In the genomic region with DNA sequence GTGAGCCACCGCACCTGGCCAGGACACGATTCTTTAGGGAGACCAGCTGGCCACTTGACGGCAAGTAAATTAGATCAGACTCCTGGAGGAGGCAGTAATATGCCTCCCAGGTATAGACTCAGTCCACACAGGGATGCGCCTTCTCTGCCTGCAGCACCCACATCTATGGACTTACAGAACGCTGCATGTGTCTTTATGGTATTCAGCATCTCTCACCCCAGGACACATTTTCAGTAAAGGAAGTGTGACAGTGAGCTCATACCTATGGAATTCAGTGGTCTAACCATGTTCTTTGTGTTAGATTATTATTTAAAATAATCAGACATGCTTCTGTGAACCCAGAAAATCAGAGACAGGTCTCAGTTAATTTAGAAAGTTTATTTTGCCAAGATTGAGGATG, we compare ENCODE assay signal across 11 cellular contexts. TPM values are rescaled to one million over a fixed set of nuclear protein-coding genes. Genes with fewer than 3 reads are reported as not detected.
A peak's percentile ranks its signal among the peaks of the same experiment; 100 is the strongest.
DNase-seq lines count a peak whose midpoint lies in the region; TF ChIP-seq lines count a peak whose summit lies in the region.
"Had no signal": no experiment of that assay in that cellular context is flagged by ENCODE, and none has a peak within 500 bp of the region (broad histone marks: within the 10 kb centered on the region; RNA-seq: fewer than 3 reads in every experiment).

No MANE protein-coding gene starts in this region.

- no peaks in the 10 kb centered on the region for H3K36me3 ChIP-seq in endodermal cell (ENCODE audit: control insufficient read depth, insufficient read depth, low read length)
- H3K36me3 ChIP-seq in neural progenitor cell = no peaks in the 10 kb centered on the region
- H3K36me3 ChIP-seq in uterus = no peaks in the 10 kb centered on the region
- H3K36me3 ChIP-seq: BE2C had no signal

- no peaks in the 10 kb centered on the region for H4K20me1 ChIP-seq in neural progenitor cell (ENCODE audit: low read depth)

- H3K79me2 ChIP-seq in neural progenitor cell (ENCODE audit: low read depth) = no peaks in the 10 kb centered on the region

- intact Hi-C loops in posterior cingulate gyrus (cut with DNase I) = no loop called here
- intact Hi-C loops in uterus (cut with DNase I; ENCODE audit: low total_unique reads) = no loop called here

- no peak overlapping the region for H3K4me2 ChIP-seq in neural progenitor cell

- CTCF ChIA-PET in HEK293T (lab: Yijun Ruan, JAX) = no interaction called here

- TF ChIP-seq POLR2A in uterus (IDR thresholded peaks at IDR 0.05) = no peak

- H3K4me3 ChIP-seq in endodermal cell (ENCODE audit: low read length) (no peak overlapping the region), neural progenitor cell (no peak overlapping the region), uterus (no peak overlapping the region)

- H2AFZ ChIP-seq in neural progenitor cell (replicated peaks) = no peak overlapping the region

- no peaks in the 10 kb centered on the region for H3K4me1 ChIP-seq in endodermal cell (ENCODE audit: control insufficient read depth, insufficient read depth, low read length)
- H3K4me1 ChIP-seq in neural progenitor cell = no peaks in the 10 kb centered on the region
- no peaks in the 10 kb centered on the region for H3K4me1 ChIP-seq in uterus
- H3K4me1 ChIP-seq: BE2C had no signal

- H3K27me3 Mint-ChIP-seq in endodermal cell (ENCODE audit: insufficient read depth) = no peaks in the 10 kb centered on the region
- no peaks in the 10 kb centered on the region for H3K27me3 Mint-ChIP-seq in neural progenitor cell (ENCODE audit: insufficient read depth, low read depth)

- H3K9me3 ChIP-seq in endodermal cell (ENCODE audit: control insufficient read depth, low read length) (no peaks in the 10 kb centered on the region), neural progenitor cell (ENCODE audit: low read depth) (no peaks in the 10 kb centered on the region), uterus (no peaks in the 10 kb centered on the region)
- H3K9me3 ChIP-seq: BE2C had no signal

- DNase-seq in EL (peak; percentile 76), NCI-H82 (lab: John Stamatoyannopoulos, UW) (peak; percentile 60), endodermal cell (peak; percentile 52), neural progenitor cell (ENCODE audit: low spot score) (no peak), HEK293T (ENCODE audit: extremely low spot score) (no peak), posterior cingulate gyrus (no peak), GDM1 (lab: John Stamatoyannopoulos, UW) (no peak), uterus (no peak)
- DNase-seq: BE2C, midbrain, SIG-M5 had no signal

- H3K4me3 Mint-ChIP-seq in endodermal cell (no peak overlapping the region), neural progenitor cell (peak overlapping the region; percentile 3)

- 74 to 95% methylated on average over 4 to 5 of the region's 5 CpGs for WGBS in endodermal cell (ENCODE audit: insufficient coverage in 1 of 2, insufficient read length in 1 of 2), 2 experiments

- H3K27me3 ChIP-seq in endodermal cell (ENCODE audit: control insufficient read depth, insufficient read depth, low read length, poor library complexity, severe bottlenecking) (no peaks in the 10 kb centered on the region), neural progenitor cell (no peaks in the 10 kb centered on the region), uterus (no peaks in the 10 kb centered on the region)
- H3K27me3 ChIP-seq: BE2C had no signal

- peaks cover 3% of the 10 kb centered on the region for H3K9me3 Mint-ChIP-seq in endodermal cell
- H3K9me3 Mint-ChIP-seq in neural progenitor cell = peaks cover 3% of the 10 kb centered on the region

- H3K27ac Mint-ChIP-seq in endodermal cell = peak overlapping the region; percentile 50
- no peak overlapping the region for H3K27ac Mint-ChIP-seq in neural progenitor cell

- H3K9ac ChIP-seq in endodermal cell (ENCODE audit: extremely low read depth, low read length, poor library complexity, severe bottlenecking) (no peak overlapping the region), neural progenitor cell (no peak overlapping the region)

- no peak overlapping the region for H3K27ac ChIP-seq in endodermal cell (ENCODE audit: low read depth, low read length)
- H3K27ac ChIP-seq in neural progenitor cell = no peak overlapping the region
- H3K27ac ChIP-seq in uterus = no peak overlapping the region

- peaks cover 3% of the 10 kb centered on the region for H3K36me3 Mint-ChIP-seq in endodermal cell (ENCODE audit: low read depth)
- peaks cover 4% of the 10 kb centered on the region for H3K36me3 Mint-ChIP-seq in neural progenitor cell

- TF ChIP-seq CTCF in endodermal cell (conservative IDR thresholded peaks at IDR 0.05) (no peak), neural progenitor cell (IDR thresholded peaks at IDR 0.05) (no peak), uterus (IDR thresholded peaks at IDR 0.05) (no peak)

- H3K4me1 Mint-ChIP-seq in endodermal cell = peaks cover 8% of the 10 kb centered on the region
- peaks cover 16% of the 10 kb centered on the region for H3K4me1 Mint-ChIP-seq in neural progenitor cell

- peaks cover 13% of the 10 kb centered on the region for H3F3A ChIP-seq in neural progenitor cell (ENCODE audit: low read depth)

- POLR2A ChIA-PET in HEK293T (lab: Yijun Ruan, JAX) = no interaction called here

TF ChIP-seq in HEK293T, 16 proteins besides CTCF, POLR2A, EP300 and RAD21:
- no peak for TF ChIP-seq CTBP1 (IDR thresholded peaks at IDR 0.05; ENCODE audit: borderline replicate concordance)
- TF ChIP-seq ELF4 (IDR thresholded peaks at IDR 0.05) = no peak
- no peak for TF ChIP-seq FOXA1 (IDR thresholded peaks at IDR 0.05)
- TF ChIP-seq LEF1 (IDR thresholded peaks at IDR 0.05; ENCODE audit: borderline replicate concordance) = no peak
- no peak for TF ChIP-seq FOXK2 (IDR thresholded peaks at IDR 0.05)
- no peak for TF ChIP-seq NFRKB (IDR thresholded peaks at IDR 0.05)
- TF ChIP-seq FOXM1 (IDR thresholded peaks at IDR 0.05; ENCODE audit: borderline replicate concordance) = no peak
- no peak for TF ChIP-seq SUZ12 (IDR thresholded peaks at IDR 0.05)
- TF ChIP-seq ARNT (IDR thresholded peaks at IDR 0.05) = no peak
- TF ChIP-seq TARDBP (IDR thresholded peaks at IDR 0.05) = no peak
- TF ChIP-seq SP1 (IDR thresholded peaks at IDR 0.05) = no peak
- TF ChIP-seq L3MBTL2 (conservative IDR thresholded peaks at IDR 0.05) = no peak

RNA-seq across cellular contexts. Expression of a gene that starts 5.9 kb away (rescaled TPM):
- 100 to 1,000 TPM; 118 to 134 TPM for total RNA-seq in endodermal cell
- polyA plus RNA-seq in endodermal cell (2013, experiment 1 of 2) = 109 TPM
- polyA plus RNA-seq in endodermal cell (2013, experiment 2 of 2) = 91.7 TPM
- total RNA-seq in neural progenitor cell (ENCODE audit: low replicate concordance) = 111 and 186 TPM in 2 replicates
- total RNA-seq in uterus = 100 to 1,000 TPM in 1 of 4 donors, 10 to 100 TPM in 3; 44.7 to 110 (median 60.3) TPM

RNA-seq across cellular contexts. Expression of a gene that starts 41.0 kb away (rescaled TPM):
- total RNA-seq in endodermal cell (10 to 100 TPM; 27.6 to 31.7 TPM), neural progenitor cell (ENCODE audit: low replicate concordance) (10.9 and 16.4 TPM in 2 replicates), uterus (100 to 1,000 TPM in 1 of 4 donors, 10 to 100 TPM in 3; 20.3 to 137 (median 30.7) TPM)
- polyA plus RNA-seq in endodermal cell (2013, experiment 1 of 2) = 18.6 TPM
- 15.6 TPM for polyA plus RNA-seq in endodermal cell (2013, experiment 2 of 2)

Comparison
In these comparisons a context has a peak if more than half of its experiments do, and no peak if none do; other contexts are left out.
1. DNase-seq: peak in EL (single experiment), NCI-H82 (single experiment) and endodermal cell (single experiment); none in neural progenitor cell (single experiment), HEK293T (single experiment), posterior cingulate gyrus (0 of 10), GDM1 (single experiment) and uterus (0 of 2).